ENCODE assay signal across 1 cellular context in the genomic region with DNA sequence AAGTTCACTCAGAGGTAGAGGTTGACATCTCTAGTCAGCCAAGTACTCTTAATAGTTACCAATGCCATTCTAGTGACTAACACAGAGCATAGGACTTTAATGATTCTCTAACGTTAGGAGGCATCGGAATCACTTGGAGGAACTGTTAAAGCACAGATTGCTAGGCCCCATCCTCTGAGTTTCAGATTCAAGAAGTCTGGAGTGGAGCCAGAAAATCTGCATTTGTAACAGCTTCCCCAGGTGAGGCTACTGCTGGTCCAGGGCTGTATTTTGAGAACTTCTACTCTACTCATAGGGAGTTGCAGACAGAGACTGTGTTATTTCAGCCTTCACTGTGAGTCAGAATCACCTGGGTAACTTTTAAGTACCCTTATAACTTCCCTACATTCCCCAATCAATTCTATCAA.
TF ChIP-seq lines count a peak whose summit lies in the region.

No MANE protein-coding gene starts in this region.

TF ChIP-seq in SK-N-SH treated with all-trans-retinoic acid at 6 μM for 48 hours, 23 proteins besides CTCF, POLR2A, EP300 and RAD21 (continued from another document):
- TF ChIP-seq, protein P1, sequence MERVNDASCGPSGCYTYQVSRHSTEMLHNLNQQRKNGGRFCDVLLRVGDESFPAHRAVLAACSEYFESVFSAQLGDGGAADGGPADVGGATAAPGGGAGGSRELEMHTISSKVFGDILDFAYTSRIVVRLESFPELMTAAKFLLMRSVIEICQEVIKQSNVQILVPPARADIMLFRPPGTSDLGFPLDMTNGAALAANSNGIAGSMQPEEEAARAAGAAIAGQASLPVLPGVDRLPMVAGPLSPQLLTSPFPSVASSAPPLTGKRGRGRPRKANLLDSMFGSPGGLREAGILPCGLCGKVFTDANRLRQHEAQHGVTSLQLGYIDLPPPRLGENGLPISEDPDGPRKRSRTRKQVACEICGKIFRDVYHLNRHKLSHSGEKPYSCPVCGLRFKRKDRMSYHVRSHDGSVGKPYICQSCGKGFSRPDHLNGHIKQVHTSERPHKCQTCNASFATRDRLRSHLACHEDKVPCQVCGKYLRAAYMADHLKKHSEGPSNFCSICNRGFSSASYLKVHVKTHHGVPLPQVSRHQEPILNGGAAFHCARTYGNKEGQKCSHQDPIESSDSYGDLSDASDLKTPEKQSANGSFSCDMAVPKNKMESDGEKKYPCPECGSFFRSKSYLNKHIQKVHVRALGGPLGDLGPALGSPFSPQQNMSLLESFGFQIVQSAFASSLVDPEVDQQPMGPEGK (CRISPR knock-in tag; IDR thresholded peaks at IDR 0.05; ENCODE audit: borderline replicate concordance) = no peak
- TF ChIP-seq RARB (CRISPR knock-in tag; IDR thresholded peaks at IDR 0.05) (no peak), OSR1 (CRISPR knock-in tag; IDR thresholded peaks at IDR 0.05) (no peak), TOX (CRISPR knock-in tag; IDR thresholded peaks at IDR 0.05; ENCODE audit: borderline replicate concordance) (no peak), TCF4 (CRISPR knock-in tag; IDR thresholded peaks at IDR 0.05; ENCODE audit: borderline replicate concordance) (no peak), ZNF70 (CRISPR knock-in tag; IDR thresholded peaks at IDR 0.05) (no peak), ARNTL (CRISPR knock-in tag; IDR thresholded peaks at IDR 0.05; ENCODE audit: borderline replicate concordance, low read depth) (no peak), BACH2 (CRISPR knock-in tag; IDR thresholded peaks at IDR 0.05; ENCODE audit: borderline replicate concordance) (no peak), GLIS3 (CRISPR knock-in tag; IDR thresholded peaks at IDR 0.05) (no peak), PPARA (CRISPR knock-in tag; IDR thresholded peaks at IDR 0.05; ENCODE audit: borderline replicate concordance) (no peak)
- TF ChIP-seq, protein P2, sequence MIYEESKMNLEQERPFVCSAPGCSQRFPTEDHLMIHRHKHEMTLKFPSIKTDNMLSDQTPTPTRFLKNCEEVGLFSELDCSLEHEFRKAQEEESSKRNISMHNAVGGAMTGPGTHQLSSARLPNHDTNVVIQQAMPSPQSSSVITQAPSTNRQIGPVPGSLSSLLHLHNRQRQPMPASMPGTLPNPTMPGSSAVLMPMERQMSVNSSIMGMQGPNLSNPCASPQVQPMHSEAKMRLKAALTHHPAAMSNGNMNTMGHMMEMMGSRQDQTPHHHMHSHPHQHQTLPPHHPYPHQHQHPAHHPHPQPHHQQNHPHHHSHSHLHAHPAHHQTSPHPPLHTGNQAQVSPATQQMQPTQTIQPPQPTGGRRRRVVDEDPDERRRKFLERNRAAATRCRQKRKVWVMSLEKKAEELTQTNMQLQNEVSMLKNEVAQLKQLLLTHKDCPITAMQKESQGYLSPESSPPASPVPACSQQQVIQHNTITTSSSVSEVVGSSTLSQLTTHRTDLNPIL (CRISPR knock-in tag; IDR thresholded peaks at IDR 0.05; ENCODE audit: low read depth) = no peak
- TF ChIP-seq, protein P3, sequence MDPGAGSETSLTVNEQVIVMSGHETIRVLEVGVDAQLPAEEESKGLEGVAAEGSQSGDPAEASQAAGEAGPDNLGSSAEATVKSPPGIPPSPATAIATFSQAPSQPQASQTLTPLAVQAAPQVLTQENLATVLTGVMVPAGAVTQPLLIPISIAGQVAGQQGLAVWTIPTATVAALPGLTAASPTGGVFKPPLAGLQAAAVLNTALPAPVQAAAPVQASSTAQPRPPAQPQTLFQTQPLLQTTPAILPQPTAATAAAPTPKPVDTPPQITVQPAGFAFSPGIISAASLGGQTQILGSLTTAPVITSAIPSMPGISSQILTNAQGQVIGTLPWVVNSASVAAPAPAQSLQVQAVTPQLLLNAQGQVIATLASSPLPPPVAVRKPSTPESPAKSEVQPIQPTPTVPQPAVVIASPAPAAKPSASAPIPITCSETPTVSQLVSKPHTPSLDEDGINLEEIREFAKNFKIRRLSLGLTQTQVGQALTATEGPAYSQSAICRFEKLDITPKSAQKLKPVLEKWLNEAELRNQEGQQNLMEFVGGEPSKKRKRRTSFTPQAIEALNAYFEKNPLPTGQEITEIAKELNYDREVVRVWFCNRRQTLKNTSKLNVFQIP (CRISPR knock-in tag; IDR thresholded peaks at IDR 0.05; ENCODE audit: borderline replicate concordance, low read depth) = no peak
- TF ChIP-seq, protein P4, sequence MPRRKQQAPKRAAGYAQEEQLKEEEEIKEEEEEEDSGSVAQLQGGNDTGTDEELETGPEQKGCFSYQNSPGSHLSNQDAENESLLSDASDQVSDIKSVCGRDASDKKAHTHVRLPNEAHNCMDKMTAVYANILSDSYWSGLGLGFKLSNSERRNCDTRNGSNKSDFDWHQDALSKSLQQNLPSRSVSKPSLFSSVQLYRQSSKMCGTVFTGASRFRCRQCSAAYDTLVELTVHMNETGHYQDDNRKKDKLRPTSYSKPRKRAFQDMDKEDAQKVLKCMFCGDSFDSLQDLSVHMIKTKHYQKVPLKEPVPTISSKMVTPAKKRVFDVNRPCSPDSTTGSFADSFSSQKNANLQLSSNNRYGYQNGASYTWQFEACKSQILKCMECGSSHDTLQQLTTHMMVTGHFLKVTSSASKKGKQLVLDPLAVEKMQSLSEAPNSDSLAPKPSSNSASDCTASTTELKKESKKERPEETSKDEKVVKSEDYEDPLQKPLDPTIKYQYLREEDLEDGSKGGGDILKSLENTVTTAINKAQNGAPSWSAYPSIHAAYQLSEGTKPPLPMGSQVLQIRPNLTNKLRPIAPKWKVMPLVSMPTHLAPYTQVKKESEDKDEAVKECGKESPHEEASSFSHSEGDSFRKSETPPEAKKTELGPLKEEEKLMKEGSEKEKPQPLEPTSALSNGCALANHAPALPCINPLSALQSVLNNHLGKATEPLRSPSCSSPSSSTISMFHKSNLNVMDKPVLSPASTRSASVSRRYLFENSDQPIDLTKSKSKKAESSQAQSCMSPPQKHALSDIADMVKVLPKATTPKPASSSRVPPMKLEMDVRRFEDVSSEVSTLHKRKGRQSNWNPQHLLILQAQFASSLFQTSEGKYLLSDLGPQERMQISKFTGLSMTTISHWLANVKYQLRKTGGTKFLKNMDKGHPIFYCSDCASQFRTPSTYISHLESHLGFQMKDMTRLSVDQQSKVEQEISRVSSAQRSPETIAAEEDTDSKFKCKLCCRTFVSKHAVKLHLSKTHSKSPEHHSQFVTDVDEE (CRISPR knock-in tag; IDR thresholded peaks at IDR 0.05) = no peak
TF ChIP-seq in SK-N-SH treated with all-trans-retinoic acid at 6 μM for 48 hours: peak in this region for 0.
